Comparison of ENCODE assay signal across 8 cellular contexts in the genomic region with DNA sequence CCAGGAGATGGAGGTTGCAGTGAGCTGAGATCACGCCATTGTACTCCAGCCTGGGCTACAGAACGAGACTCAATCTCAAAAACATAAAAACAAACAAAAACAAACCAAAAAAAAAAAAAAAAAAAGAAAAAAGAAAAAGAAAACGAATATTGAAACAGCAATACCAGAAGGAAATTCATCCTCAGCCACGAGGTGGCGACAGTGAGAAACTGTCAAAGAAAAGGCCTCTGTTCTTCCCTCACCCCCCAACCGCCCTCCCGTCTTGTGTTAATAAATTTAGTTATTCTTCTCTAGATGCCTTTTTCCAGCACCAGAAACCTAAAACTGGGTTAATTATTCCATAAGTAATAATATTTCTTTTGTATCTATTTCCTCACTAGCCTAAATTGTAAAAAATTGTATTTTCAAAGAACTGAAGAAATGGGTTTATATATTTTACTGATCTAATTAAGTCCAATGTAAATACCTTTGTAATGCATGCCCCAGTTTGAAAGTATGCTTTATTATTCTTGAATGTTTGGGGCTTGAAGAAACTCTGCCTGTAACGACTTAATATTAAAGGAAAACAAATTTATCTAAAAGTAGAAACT. TPM values are rescaled to one million over a fixed set of nuclear protein-coding genes. Genes with fewer than 3 reads are reported as not detected.
DNase-seq lines count a peak whose midpoint lies in the region; ATAC-seq, FAIRE-seq and TF ChIP-seq lines count a peak whose summit lies in the region.

No MANE protein-coding gene starts in this region.

- ATAC-seq in HG02884 (IDR thresholded peaks at IDR 0.05; ENCODE audit: unreplicated experiment), result peak; percentile 61
- ATAC-seq in naive thymus-derived CD4-positive, alpha-beta T cell, result peak; percentile 37
- ATAC-seq in GM19035 (IDR thresholded peaks at IDR 0.05; ENCODE audit: unreplicated experiment), result no peak

- no peak overlapping the region for H3K4me3 Mint-ChIP-seq in naive thymus-derived CD4-positive, alpha-beta T cell

- intact Hi-C loops in naive thymus-derived CD4-positive, alpha-beta T cell (cut with micrococcal nuclease), result loop anchor here (1.0 to 2.0 kb wide), 5 partner anchors 39 to 720 kb away; a partner anchor contains a TSS

- H3K27ac Mint-ChIP-seq in naive thymus-derived CD4-positive, alpha-beta T cell, result no peak overlapping the region

- H3K27me3 ChIP-seq in WERI-Rb-1 (ENCODE audit: insufficient read depth, low read depth, severe bottlenecking), result no peaks in the 10 kb centered on the region
- no peaks in the 10 kb centered on the region for H3K27me3 ChIP-seq in naive thymus-derived CD4-positive, alpha-beta T cell (ENCODE audit: control insufficient read depth in 2 of 2, insufficient read depth in 2 of 2, low read length in 2 of 2)

- peaks cover 0 to 22% (median 12%) of the 10 kb centered on the region in 11 donors for H3K9me3 Mint-ChIP-seq in naive thymus-derived CD4-positive, alpha-beta T cell

- peak; percentile 78 for TF ChIP-seq CTCF in WERI-Rb-1 (IDR thresholded peaks at IDR 0.05; ENCODE audit: low read depth, low read length)

- H3K4me3 ChIP-seq in WERI-Rb-1 (ENCODE audit: low read depth, low read length), result no peak overlapping the region
- H3K4me3 ChIP-seq in naive thymus-derived CD4-positive, alpha-beta T cell (ENCODE audit: low read length), result no peak overlapping the region

- peaks cover 9% of the 10 kb centered on the region for H3K9me3 ChIP-seq in WERI-Rb-1 (ENCODE audit: severe bottlenecking)
- no peaks in the 10 kb centered on the region for H3K9me3 ChIP-seq in naive thymus-derived CD4-positive, alpha-beta T cell (ENCODE audit: control insufficient read depth in 2 of 3, low read length in 3 of 3)

- no peak for FAIRE-seq in GM12892 (lab: Jason Lieb, UNC)

- DNase-seq in DMS53 (lab: John Stamatoyannopoulos, UW) (peak; percentile 41), DMS53 treated with DMSO at 0.1 percent for 48 hours (lab: John Stamatoyannopoulos, UW; ENCODE audit: unreplicated experiment) (no peak), WERI-Rb-1 (peak; percentile 76), cerebellar cortex (ENCODE audit: low spot score) (peak; percentile 16), GM12892 (ENCODE audit: insufficient read length) (no peak)
- peak in 8 of 9 donors; percentile 18 to 51 (median 36) for DNase-seq in naive thymus-derived CD4-positive, alpha-beta T cell

- TF ChIP-seq POLR2A in GM12892 (IDR thresholded peaks at IDR 0.05; ENCODE audit: low read depth, low read length), result no peak

- H3K4me1 Mint-ChIP-seq in naive thymus-derived CD4-positive, alpha-beta T cell, result no peaks in the 10 kb centered on the region

- H3K27ac ChIP-seq in WERI-Rb-1, result no peak overlapping the region
- no peak overlapping the region for H3K27ac ChIP-seq in naive thymus-derived CD4-positive, alpha-beta T cell (ENCODE audit: low read depth, low read length)

- H3K36me3 Mint-ChIP-seq in naive thymus-derived CD4-positive, alpha-beta T cell, result peaks cover 0 to 9% (median 0%) of the 10 kb centered on the region in 5 donors

- H3K4me1 ChIP-seq in naive thymus-derived CD4-positive, alpha-beta T cell (ENCODE audit: control insufficient read depth in 2 of 2, insufficient read depth in 2 of 2, low read length in 2 of 2), result no peaks in the 10 kb centered on the region

- CTCF ChIA-PET in naive thymus-derived CD4-positive, alpha-beta T cell (lab: Charles Lee), result interaction anchor here (0.5 to 2.0 kb wide), 3 partner anchors 143 to 721 kb away, joined by 3 to 5 read pairs (median 4); no protein-coding TSS in a partner anchor

- H3K36me3 ChIP-seq in WERI-Rb-1, result no peaks in the 10 kb centered on the region
- no peaks in the 10 kb centered on the region for H3K36me3 ChIP-seq in naive thymus-derived CD4-positive, alpha-beta T cell (ENCODE audit: control insufficient read depth in 2 of 3, insufficient read depth in 3 of 3, low read length in 3 of 3)

- peaks cover 0 to 12% (median 2%) of the 10 kb centered on the region in 5 donors for H3K27me3 Mint-ChIP-seq in naive thymus-derived CD4-positive, alpha-beta T cell

- POLR2A ChIA-PET in naive thymus-derived CD4-positive, alpha-beta T cell (lab: Charles Lee), result no interaction called here

RNA-seq across cellular contexts. Expression of a gene that starts 38.6 kb away (rescaled TPM):
- total RNA-seq in naive thymus-derived CD4-positive, alpha-beta T cell, result 10 to 100 TPM in 2 of 5 experiments, 1 to 10 TPM in 3; 2.7 to 10.4 (median 9.1) TPM
- polyA plus RNA-seq in naive thymus-derived CD4-positive, alpha-beta T cell, result 10 to 100 TPM in 1 of 2 donors, 1 to 10 TPM in 1; 6.1 to 10.1 TPM
- polyA plus RNA-seq in GM12892 (2012; ENCODE audit: missing spikeins), result 7.0 TPM

RNA-seq across cellular contexts. Expression of a gene that starts 41.4 kb away (rescaled TPM):
- total RNA-seq in naive thymus-derived CD4-positive, alpha-beta T cell, result 10 to 100 TPM; 10.3 to 19.8 (median 12.7) TPM
- 1 to 10 TPM; 7.9 to 8.2 TPM for polyA plus RNA-seq in naive thymus-derived CD4-positive, alpha-beta T cell
- 6.2 TPM for polyA plus RNA-seq in GM12892 (2012; ENCODE audit: missing spikeins)

Comparison
In these comparisons a context has a peak if more than half of its experiments do, and no peak if none do; other contexts are left out.
1. DNase-seq: peak in DMS53 (single experiment), WERI-Rb-1 (single experiment), cerebellar cortex (single experiment) and naive thymus-derived CD4-positive, alpha-beta T cell (8 of 9); none in DMS53 treated with DMSO at 0.1 percent for 48 hours (single experiment) and GM12892 (single experiment).